11 cellular contexts compared by ENCODE assay signal in the genomic region with DNA sequence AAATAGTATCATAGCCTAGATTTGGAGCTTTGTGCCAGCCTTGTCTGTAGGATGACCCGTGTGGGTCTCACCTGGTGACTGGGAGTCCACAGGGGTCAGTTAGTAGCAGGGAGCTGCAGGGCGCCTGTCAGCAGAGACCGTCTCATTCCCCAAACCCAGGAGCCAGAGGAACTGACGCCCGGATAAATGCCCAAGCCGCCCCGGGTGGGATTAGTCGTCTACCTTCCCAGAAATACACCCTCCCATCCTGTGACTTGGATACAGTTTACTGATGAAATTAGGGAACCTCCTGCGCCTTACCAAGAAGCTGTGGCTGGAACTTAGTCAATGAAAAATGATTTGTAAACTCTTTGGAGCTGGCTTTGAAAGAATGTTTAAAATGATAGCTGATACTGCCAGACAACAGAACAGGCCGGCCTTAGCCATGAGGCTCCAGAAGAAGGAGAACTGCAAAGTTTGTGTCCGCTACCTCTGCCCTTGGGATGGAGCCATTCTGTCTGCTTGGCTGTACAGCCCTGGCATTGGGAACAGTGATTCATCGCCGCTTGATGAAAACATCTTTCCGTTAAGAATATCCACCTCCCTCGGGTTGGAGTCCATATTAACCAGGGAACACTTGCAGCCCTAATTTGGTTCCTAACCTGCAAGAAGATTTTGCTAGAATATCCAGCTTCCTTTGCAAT. TPM values are rescaled to one million over a fixed set of nuclear protein-coding genes. Genes with fewer than 3 reads are reported as not detected.
A peak's percentile ranks its signal among the peaks of the same experiment; 100 is the strongest.
DNase-seq lines count a peak whose midpoint lies in the region; ATAC-seq and TF ChIP-seq lines count a peak whose summit lies in the region.
"Had no signal": no experiment of that assay in that cellular context is flagged by ENCODE, and none has a peak within 500 bp of the region (broad histone marks: within the 10 kb centered on the region; RNA-seq: fewer than 3 reads in every experiment).

No MANE protein-coding gene starts in this region.

- H3K36me3 ChIP-seq in lower lobe of right lung (no peaks in the 10 kb centered on the region), testis (ENCODE audit: low read depth, missing control alignments) (no peaks in the 10 kb centered on the region)

- WGBS in testis, 2 donors: 27 to 47% methylated on average over 15 of the region's 15 CpGs

- no peaks in the 10 kb centered on the region for H3K27me3 ChIP-seq in lower lobe of right lung (ENCODE audit: low read depth)
- H3K27me3 ChIP-seq in testis: no peaks in the 10 kb centered on the region

- TF ChIP-seq CTCF in lower lobe of right lung (IDR thresholded peaks at IDR 0.05) (no peak), testis (IDR thresholded peaks at IDR 0.05) (no peak)

- H3K27ac ChIP-seq in cingulate gyrus (ENCODE audit: low read depth, low read length) (peak overlapping the region; percentile 32), lower lobe of right lung (peak overlapping the region; percentile 12), testis (peak overlapping the region; percentile 75 to 87)

- no peak for TF ChIP-seq POLR2A in testis (IDR thresholded peaks at IDR 0.05)

- H3K4me3 ChIP-seq in lower lobe of right lung: no peak overlapping the region
- no peak overlapping the region for H3K4me3 ChIP-seq in testis

- peaks cover 49% of the 10 kb centered on the region for H3K4me1 ChIP-seq in lower lobe of right lung
- peaks cover 40% of the 10 kb centered on the region for H3K4me1 ChIP-seq in testis

- DNase-seq in HCEC 1CT: peak; percentile 63
- no peak for DNase-seq in lower lobe of right lung
- DNase-seq in testis: peak; percentile 75
- no peak for DNase-seq in activated CD4-positive, alpha-beta T cell treated with anti-CD3 and anti-CD28 coated beads, Interleukin-2, amount 50 U/mL, for 4 hours
- DNase-seq in activated CD4-positive, alpha-beta T cell treated with anti-CD3 and anti-CD28 coated beads for 48 hours: no peak
- no peak for DNase-seq in ecto neural progenitor cell (ENCODE audit: low spot score)
- DNase-seq: GDM1, glutamatergic neuron, Kasumi-1 had no signal

- peak; percentile 46 for ATAC-seq in lower lobe of right lung
- ATAC-seq in HG02870 (IDR thresholded peaks at IDR 0.05; ENCODE audit: unreplicated experiment): no peak

- no peaks in the 10 kb centered on the region for H3K9me3 ChIP-seq in lower lobe of right lung
- H3K9me3 ChIP-seq in testis: no peaks in the 10 kb centered on the region

- intact Hi-C loops in lower lobe of right lung (cut with DNase I) (no loop called here), testis (cut with DNase I; ENCODE audit: low total_unique reads) (no loop called here)

RNA-seq across cellular contexts. Expression of a gene that starts 12.7 kb away (rescaled TPM):
- 28.8 TPM for total RNA-seq in lower lobe of right lung
- 10 to 100 TPM; 56.7 to 65.2 TPM for total RNA-seq in testis
- polyA plus RNA-seq in testis (ENCODE audit: insufficient read depth, low read depth, low replicate concordance): 21.9 TPM

Comparison
In these comparisons a context has a peak if more than half of its experiments do, and no peak if none do; other contexts are left out.
1. DNase-seq: peak in HCEC 1CT (single experiment) and testis (single experiment); none in lower lobe of right lung (single experiment), activated CD4-positive, alpha-beta T cell treated with anti-CD3 and anti-CD28 coated beads, Interleukin-2, amount 50 U/mL, for 4 hours (0 of 2), activated CD4-positive, alpha-beta T cell treated with anti-CD3 and anti-CD28 coated beads for 48 hours (single experiment) and ecto neural progenitor cell (single experiment).
2. H3K27ac ChIP-seq: peak in every context shown above with its lines; median percentile 81 in testis; 32 in cingulate gyrus; 12 in lower lobe of right lung.